Comparison of ENCODE assay signal across 12 cellular contexts in genomic region chr5:34498582-34498981, GRCh38.
A peak's percentile ranks its signal among the peaks of the same experiment; 100 is the strongest.
DNase-seq lines count a peak whose midpoint lies in the region; ATAC-seq, FAIRE-seq and TF ChIP-seq lines count a peak whose summit lies in the region.
"Had no signal": no experiment of that assay in that cellular context is flagged by ENCODE, and none has a peak within 500 bp of the region (broad histone marks: within the 10 kb centered on the region; RNA-seq: fewer than 3 reads in every experiment).

No MANE protein-coding gene starts in this region.

- peaks cover 74% of the 10 kb centered on the region for H3K4me1 Mint-ChIP-seq in nephron progenitor cell

- ATAC-seq in GM21619 (IDR thresholded peaks at IDR 0.05; ENCODE audit: unreplicated experiment) (no peak), GM19023 (IDR thresholded peaks at IDR 0.05; ENCODE audit: unreplicated experiment) (no peak)

- H3K4me2 ChIP-seq in Loucy (ENCODE audit: low read depth, low read length, poor library complexity, severe bottlenecking) = no peak overlapping the region

- H3K4me1 ChIP-seq in Loucy (ENCODE audit: insufficient read depth, low read length, poor library complexity, severe bottlenecking) = peaks cover 33% of the 10 kb centered on the region

- H3K27ac ChIP-seq in AG04450 (ENCODE audit: low read depth, low read length) = peak overlapping the region; percentile 92
- H3K27ac ChIP-seq in coronary artery = peak overlapping the region; percentile 4 to 71

- no peaks in the 10 kb centered on the region for H3K9me2 ChIP-seq in Loucy (replicated peaks; ENCODE audit: low read depth, low read length)

- peak overlapping the region; percentile 58 for H3K27ac Mint-ChIP-seq in nephron progenitor cell

- peaks cover 15% of the 10 kb centered on the region for H3K27me3 Mint-ChIP-seq in nephron progenitor cell (ENCODE audit: low read depth, poor library complexity)

- POLR2A ChIA-PET in AG04450 (lab: Yijun Ruan, JAX) = interaction anchor here (1.0 kb wide), 2 partner anchors 11 to 12 kb away, joined by 3 to 4 read pairs; no protein-coding TSS in a partner anchor

- H3K79me2 ChIP-seq in Loucy (ENCODE audit: insufficient read depth, low read length) = no peaks in the 10 kb centered on the region

- no peak overlapping the region for H3K9ac ChIP-seq in Loucy (ENCODE audit: low read depth, low read length, poor library complexity, severe bottlenecking)

- H4K20me1 ChIP-seq in Loucy (ENCODE audit: insufficient read depth, low read length, poor library complexity, severe bottlenecking) = no peaks in the 10 kb centered on the region

- no peak for FAIRE-seq in GM19239 (lab: Jason Lieb, UNC)

- H3K9me3 Mint-ChIP-seq in nephron progenitor cell = peaks cover 12% of the 10 kb centered on the region
- H3K9me3 Mint-ChIP-seq: CD8-positive, alpha-beta memory T cell had no signal

- H3K27me3 ChIP-seq in AG04450 (ENCODE audit: control insufficient read depth, insufficient read depth, low read length) (no peaks in the 10 kb centered on the region), Loucy (ENCODE audit: insufficient read depth, low read length, poor library complexity, severe bottlenecking) (no peaks in the 10 kb centered on the region), MG63 (no peaks in the 10 kb centered on the region)

- DNase-seq in AG04450 (ENCODE audit: low read depth, low spot score) (no peak), coronary artery (ENCODE audit: low spot score) (no peak), nephron progenitor cell (no peak), GM19239 (ENCODE audit: insufficient read length, low spot score) (no peak), MG63 (no peak)
- DNase-seq: CD8-positive, alpha-beta memory T cell; cortex of kidney; NCI-H1092 had no signal

- H3K36me3 ChIP-seq in Loucy (ENCODE audit: insufficient read depth, low read length) (no peaks in the 10 kb centered on the region), MG63 (no peaks in the 10 kb centered on the region)

- no peaks in the 10 kb centered on the region for H3F3A ChIP-seq in Loucy (ENCODE audit: low read depth)

- CTCF ChIA-PET in AG04450 (lab: Charles Lee) = interaction anchor here (1.4 kb wide), 1 partner anchor 12 kb away, joined by 3 read pairs; no protein-coding TSS in a partner anchor

- TF ChIP-seq CTCF in AG04450 (IDR thresholded peaks at IDR 0.05; ENCODE audit: low read depth, low read length) = no peak
- no peak for TF ChIP-seq CTCF in Loucy (conservative IDR thresholded peaks at IDR 0.05; ENCODE audit: low read length)
- TF ChIP-seq CTCF in coronary artery (IDR thresholded peaks at IDR 0.05) = no peak
- TF ChIP-seq CTCF in nephron progenitor cell (IDR thresholded peaks at IDR 0.05) = no peak

- H3K36me3 Mint-ChIP-seq in nephron progenitor cell (ENCODE audit: low read depth) = no peaks in the 10 kb centered on the region
- H3K36me3 Mint-ChIP-seq: CD8-positive, alpha-beta memory T cell had no signal

- H3K4me3 Mint-ChIP-seq in nephron progenitor cell = no peak overlapping the region

- H2AFZ ChIP-seq in Loucy (ENCODE audit: low read length) = peak overlapping the region; percentile 88

- peaks cover 6% of the 10 kb centered on the region; the same call in 1 of the 2 replicates for H3K9me3 ChIP-seq in AG04450 (ENCODE audit: control insufficient read depth, insufficient read depth, low read length)
- no peaks in the 10 kb centered on the region for H3K9me3 ChIP-seq in Loucy (ENCODE audit: insufficient read depth, low read depth, low read length)
- peaks cover 2% of the 10 kb centered on the region; the same call in 1 of the 2 replicates for H3K9me3 ChIP-seq in MG63

- H3K4me3 ChIP-seq in AG04450 (ENCODE audit: low read depth, low read length) (no peak overlapping the region), Loucy (ENCODE audit: low read length, poor library complexity, severe bottlenecking) (no peak overlapping the region), coronary artery (no peak overlapping the region), MG63 (no peak overlapping the region)
- H3K4me3 ChIP-seq: skin epidermis had no signal
